ENCODE assay signal across 7 cellular contexts in genomic region chr6:129860901-129861665, GRCh38. TPM values are rescaled to one million over a fixed set of nuclear protein-coding genes. Genes with fewer than 3 reads are reported as not detected.
DNase-seq lines count a peak whose midpoint lies in the region; ATAC-seq and TF ChIP-seq lines count a peak whose summit lies in the region.

TSS of gene TMEM244 (minus strand) at chr6:129861315. CDS start at chr6:129861188, 127 bp downstream.

- DNase-seq in GM04503 (ENCODE audit: low read depth), result peak; percentile 88
- peak in 2 of 10 donors; percentile 0 to 30 for DNase-seq in naive thymus-derived CD8-positive, alpha-beta T cell
- no peak for DNase-seq in GM20000 (ENCODE audit: low spot score)
- DNase-seq in NCI-H2196 treated with DMSO at 0.1 percent for 48 hours (lab: John Stamatoyannopoulos, UW; ENCODE audit: unreplicated experiment), result no peak
- no peak for DNase-seq in islet precursor cell

- peak within 1 kb of the TSS in 2 of 3 donors; percentile 37 to 94 for H3K27ac Mint-ChIP-seq in IgD-negative memory B cell
- H3K27ac Mint-ChIP-seq in naive thymus-derived CD8-positive, alpha-beta T cell, result peak within 1 kb of the TSS in 7 of 10 donors; percentile 9 to 88 (median 56)

- H3K9me3 Mint-ChIP-seq in IgD-negative memory B cell, result peaks cover 0 to 6% (median 2%) of the 10 kb centered on the region in 3 donors
- peaks cover 0 to 4% (median 0%) of the 10 kb centered on the region in 9 donors for H3K9me3 Mint-ChIP-seq in naive thymus-derived CD8-positive, alpha-beta T cell

- no peaks in the 10 kb centered on the region for H3K27me3 Mint-ChIP-seq in IgD-negative memory B cell
- no peaks in the 10 kb centered on the region for H3K27me3 Mint-ChIP-seq in naive thymus-derived CD8-positive, alpha-beta T cell

- POLR2A ChIA-PET in naive thymus-derived CD8-positive, alpha-beta T cell (lab: Charles Lee), result no interaction called here

- peaks cover 1 to 9% (median 8%) of the 10 kb centered on the region in 3 donors for H3K4me1 Mint-ChIP-seq in IgD-negative memory B cell
- H3K4me1 Mint-ChIP-seq in naive thymus-derived CD8-positive, alpha-beta T cell, result peaks cover 0 to 9% (median 5%) of the 10 kb centered on the region in 4 donors

- TF ChIP-seq CTCF in GM20000 (IDR thresholded peaks at IDR 0.05; ENCODE audit: extremely low read depth, missing control alignments), result no peak

- H3K4me3 Mint-ChIP-seq in IgD-negative memory B cell, result peak within 1 kb of the TSS; percentile 67 to 90 (median 82)
- H3K4me3 Mint-ChIP-seq in naive thymus-derived CD8-positive, alpha-beta T cell, result peak within 1 kb of the TSS; percentile 33 to 88 (median 66)

- H3K36me3 Mint-ChIP-seq in IgD-negative memory B cell, result no peaks in the 10 kb centered on the region
- peaks cover 0 to 5% (median 0%) of the 10 kb centered on the region in 3 donors for H3K36me3 Mint-ChIP-seq in naive thymus-derived CD8-positive, alpha-beta T cell

- H3K27ac ChIP-seq in angular gyrus (ENCODE audit: low read depth, low read length), result peak within 1 kb of the TSS; percentile 5

- ATAC-seq in naive thymus-derived CD8-positive, alpha-beta T cell, result no peak

RNA-seq across cellular contexts. Expression of gene TMEM244, which starts in this region (rescaled TPM):
- 0.84 TPM for polyA plus RNA-seq in IgD-negative memory B cell
- not detected for total RNA-seq in naive thymus-derived CD8-positive, alpha-beta T cell
- polyA plus RNA-seq in naive thymus-derived CD8-positive, alpha-beta T cell, result 1 to 10 TPM in 1 of 3 donors, not detected in 2; 1.7 TPM
